In genomic region chr11:16902182-16902581, GRCh38 we compare ENCODE assay signal across 8 cellular contexts.
DNase-seq lines count a peak whose midpoint lies in the region; ATAC-seq and TF ChIP-seq lines count a peak whose summit lies in the region.

No MANE protein-coding gene starts in this region.

- ATAC-seq in HG03060 (IDR thresholded peaks at IDR 0.05; ENCODE audit: low read depth, unreplicated experiment) (peak; percentile 76), gastroesophageal sphincter (no peak)
- ATAC-seq in activated T-cell treated with anti-CD3 and anti-CD28 coated beads, Interleukin-2, amount 50 U/mL, for 72 hours (replicated peaks in 1 of 2), result peak; percentile 80 to 83
- ATAC-seq in stimulated activated naive CD8-positive, alpha-beta T cell treated with anti-CD3 and anti-CD28 coated beads, Interleukin-15, amount 100 ng/mL, for 72 hours, result peak; percentile 87

- peak overlapping the region; percentile 47 for H3K4me3 Mint-ChIP-seq in MCF 10A (ENCODE audit: unreplicated experiment)
- H3K4me3 Mint-ChIP-seq in activated T-cell treated with anti-CD3 and anti-CD28 coated beads, Interleukin-2, amount 50 U/mL, for 72 hours, result peak overlapping the region; percentile 67 to 75
- peak overlapping the region; percentile 59 to 71 for H3K4me3 Mint-ChIP-seq in stimulated activated naive CD8-positive, alpha-beta T cell treated with anti-CD3 and anti-CD28 coated beads, Interleukin-15, amount 100 ng/mL, for 72 hours

- POLR2A ChIA-PET in MCF 10A (lab: Yijun Ruan, JAX), result interaction anchor here (0.7 to 1.7 kb wide), 12 partner anchors 10 to 391 kb away, joined by 3 to 9 read pairs (median 4); partner anchors contain the start of gene PIK3C2A

- H3K4me1 ChIP-seq in breast epithelium (peaks cover 0 to 5% of the 10 kb centered on the region in 2 donors), gastroesophageal sphincter (peaks cover 0 to 17% (median 0%) of the 10 kb centered on the region in 3 donors)

- no peaks in the 10 kb centered on the region for H3K9me3 Mint-ChIP-seq in MCF 10A (ENCODE audit: unreplicated experiment)
- H3K9me3 Mint-ChIP-seq in activated T-cell treated with anti-CD3 and anti-CD28 coated beads, Interleukin-2, amount 50 U/mL, for 72 hours, result peaks cover 7 to 9% of the 10 kb centered on the region in 2 donors
- peaks cover 10 to 16% of the 10 kb centered on the region in 2 donors for H3K9me3 Mint-ChIP-seq in stimulated activated naive CD8-positive, alpha-beta T cell treated with anti-CD3 and anti-CD28 coated beads, Interleukin-15, amount 100 ng/mL, for 72 hours

- H3K4me3 ChIP-seq in breast epithelium, result no peak overlapping the region
- no peak overlapping the region for H3K4me3 ChIP-seq in gastroesophageal sphincter

- no TSS peak for BruUV-seq in MCF 10A (replicated peaks; lab: Mats Ljungman, UMichigan)

- DNase-seq in MCF 10A (ENCODE audit: unreplicated experiment) (peak; percentile 83), breast epithelium (ENCODE audit: low spot score in 2 of 2) (no peak), GF-D8 (lab: John Stamatoyannopoulos, UW) (no peak), OCI-M2 (lab: John Stamatoyannopoulos, UW; ENCODE audit: unreplicated experiment) (no peak)
- DNase-seq in activated T-cell treated with anti-CD3 and anti-CD28 coated beads, Interleukin-2, amount 50 U/mL, for 72 hours, result peak; percentile 51 to 62
- peak; percentile 47 to 53 for DNase-seq in stimulated activated naive CD8-positive, alpha-beta T cell treated with anti-CD3 and anti-CD28 coated beads, Interleukin-15, amount 100 ng/mL, for 72 hours

- CTCF ChIA-PET in MCF 10A (lab: Yijun Ruan, JAX), result interaction anchor here (0.6 to 1.7 kb wide), 6 partner anchors 19 to 82 kb away, joined by 3 to 10 read pairs (median 4); no protein-coding TSS in a partner anchor

- H3K4me1 Mint-ChIP-seq in MCF 10A (ENCODE audit: insufficient read depth, unreplicated experiment), result peaks cover 25% of the 10 kb centered on the region
- H3K4me1 Mint-ChIP-seq in activated T-cell treated with anti-CD3 and anti-CD28 coated beads, Interleukin-2, amount 50 U/mL, for 72 hours (ENCODE audit: low read depth), result peaks cover 55% of the 10 kb centered on the region
- H3K4me1 Mint-ChIP-seq in stimulated activated naive CD8-positive, alpha-beta T cell treated with anti-CD3 and anti-CD28 coated beads, Interleukin-15, amount 100 ng/mL, for 72 hours, result peaks cover 65% of the 10 kb centered on the region

- peaks cover 6% of the 10 kb centered on the region for H3K36me3 Mint-ChIP-seq in MCF 10A (ENCODE audit: insufficient read depth, unreplicated experiment)
- peaks cover 7 to 11% of the 10 kb centered on the region in 2 donors for H3K36me3 Mint-ChIP-seq in activated T-cell treated with anti-CD3 and anti-CD28 coated beads, Interleukin-2, amount 50 U/mL, for 72 hours (ENCODE audit: insufficient read depth in 2 of 2)

- WGBS in gastroesophageal sphincter (ENCODE audit: low coverage in 1 of 2), 2 donors, result 72 to 76% methylated on average over 6 of the region's 6 CpGs

- no peak for TF ChIP-seq POLR2A in breast epithelium (IDR thresholded peaks at IDR 0.05)
- no peak for TF ChIP-seq POLR2A in gastroesophageal sphincter (IDR thresholded peaks at IDR 0.05)

- no peak for TF ChIP-seq EP300 in gastroesophageal sphincter (IDR thresholded peaks at IDR 0.05)

- no peak overlapping the region for H3K27ac ChIP-seq in breast epithelium
- no peak overlapping the region for H3K27ac ChIP-seq in gastroesophageal sphincter

- TF ChIP-seq CTCF in MCF 10A (IDR thresholded peaks at IDR 0.05; ENCODE audit: unreplicated experiment) (no peak), breast epithelium (IDR thresholded peaks at IDR 0.05) (no peak), gastroesophageal sphincter (IDR thresholded peaks at IDR 0.05) (no peak)

- no peaks in the 10 kb centered on the region for H3K27me3 Mint-ChIP-seq in MCF 10A (ENCODE audit: insufficient read depth, unreplicated experiment)
- H3K27me3 Mint-ChIP-seq in activated T-cell treated with anti-CD3 and anti-CD28 coated beads, Interleukin-2, amount 50 U/mL, for 72 hours (ENCODE audit: low read depth), result no peaks in the 10 kb centered on the region
- no peaks in the 10 kb centered on the region for H3K27me3 Mint-ChIP-seq in stimulated activated naive CD8-positive, alpha-beta T cell treated with anti-CD3 and anti-CD28 coated beads, Interleukin-15, amount 100 ng/mL, for 72 hours

- H3K36me3 ChIP-seq in breast epithelium (no peaks in the 10 kb centered on the region), gastroesophageal sphincter (no peaks in the 10 kb centered on the region)

- H3K27ac Mint-ChIP-seq in MCF 10A (ENCODE audit: low read depth, unreplicated experiment), result peak overlapping the region; percentile 61
- peak overlapping the region; percentile 89 for H3K27ac Mint-ChIP-seq in activated T-cell treated with anti-CD3 and anti-CD28 coated beads, Interleukin-2, amount 50 U/mL, for 72 hours
- H3K27ac Mint-ChIP-seq in stimulated activated naive CD8-positive, alpha-beta T cell treated with anti-CD3 and anti-CD28 coated beads, Interleukin-15, amount 100 ng/mL, for 72 hours, result peak overlapping the region; percentile 96 to 97

- no peaks in the 10 kb centered on the region for H3K27me3 ChIP-seq in breast epithelium
- no peaks in the 10 kb centered on the region for H3K27me3 ChIP-seq in gastroesophageal sphincter

- H3K9me3 ChIP-seq in breast epithelium (no peaks in the 10 kb centered on the region), gastroesophageal sphincter (no peaks in the 10 kb centered on the region)

- intact Hi-C loops in MCF 10A (cut with micrococcal nuclease) (loop anchor here (2.0 kb wide), 1 partner anchor 23 kb away; no protein-coding TSS in a partner anchor), breast epithelium (cut with DNase I; ENCODE audit: low total_unique reads) (no loop called here)

Comparison
In these comparisons a context has a peak if more than half of its experiments do, and no peak if none do; other contexts are left out.
1. DNase-seq: peak in MCF 10A (single experiment), activated T-cell treated with anti-CD3 and anti-CD28 coated beads, Interleukin-2, amount 50 U/mL, for 72 hours (2 of 2) and stimulated activated naive CD8-positive, alpha-beta T cell treated with anti-CD3 and anti-CD28 coated beads, Interleukin-15, amount 100 ng/mL, for 72 hours (2 of 2); none in breast epithelium (0 of 2), GF-D8 (single experiment) and OCI-M2 (single experiment).
2. Peak in every context shown above with its lines, with median percentiles within 50 percentile points of each other: H3K27ac Mint-ChIP-seq and H3K4me3 Mint-ChIP-seq.